In genomic region chr14:101103321-101103901, GRCh38 we compare ENCODE assay signal across 1 cellular context.
TF ChIP-seq lines count a peak whose summit lies in the region.

No MANE protein-coding gene starts in this region.

TF ChIP-seq in GM23338, 12 proteins besides CTCF, POLR2A, EP300 and RAD21 (continued from another document):
- TF ChIP-seq ZNF462 (CRISPR knock-in tag; IDR thresholded peaks at IDR 0.05): no peak
- TF ChIP-seq ETS1 (IDR thresholded peaks at IDR 0.05): no peak
- TF ChIP-seq EZH2 (IDR thresholded peaks at IDR 0.05; ENCODE audit: low read depth, unreplicated experiment): no peak
- no peak for TF ChIP-seq NANOG (IDR thresholded peaks at IDR 0.05; ENCODE audit: borderline replicate concordance)
